2 cellular contexts compared by ENCODE assay signal in the genomic region with DNA sequence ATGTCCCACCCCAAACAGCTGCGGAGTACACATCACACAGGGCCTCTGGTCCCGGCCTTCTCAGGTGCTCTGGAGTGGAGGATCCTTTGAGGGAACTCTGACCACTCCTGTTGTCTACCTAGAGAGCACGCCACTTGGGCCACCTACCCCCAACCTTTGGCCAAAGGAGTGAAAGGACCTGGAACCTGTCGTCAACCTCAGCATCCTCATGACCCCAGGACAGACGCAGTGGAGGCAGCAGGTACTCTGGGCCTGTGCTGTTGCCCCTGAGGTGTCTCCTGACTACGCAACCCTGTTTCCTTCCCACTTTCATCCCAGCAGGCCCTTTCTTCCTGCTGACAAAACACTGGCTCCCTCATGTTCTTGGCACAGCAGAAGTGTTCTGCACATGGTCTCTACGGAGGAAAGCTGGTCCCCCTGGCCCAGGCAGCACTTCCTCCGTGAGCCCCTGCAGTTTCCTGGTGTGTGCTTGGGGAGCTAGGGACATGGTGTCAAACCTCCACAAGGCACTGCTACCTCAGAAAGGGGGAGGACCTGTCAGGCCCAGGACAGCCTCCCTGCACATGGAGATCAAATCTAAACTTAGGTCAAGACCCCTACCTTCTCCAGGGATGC.
TF ChIP-seq lines count a peak whose summit lies in the region.

No MANE protein-coding gene starts in this region.

TF ChIP-seq in HEK293, 187 proteins besides CTCF, POLR2A, EP300 and RAD21:
- TF ChIP-seq ZNF600 (tag by site-specific recombination; IDR thresholded peaks at IDR 0.05) = peak; percentile 64; the same call in 1 of the 2 replicates
- no peak for TF ChIP-seq ZNF16 (tag by site-specific recombination; IDR thresholded peaks at IDR 0.05; ENCODE audit: low read depth)
- no peak for TF ChIP-seq ZNF501 (tag by site-specific recombination; IDR thresholded peaks at IDR 0.05)
- peak; percentile 92 for TF ChIP-seq ZIC2 (tag by site-specific recombination; IDR thresholded peaks at IDR 0.05)

TF ChIP-seq in GM12878, 131 proteins besides CTCF, POLR2A, EP300 and RAD21:
- TF ChIP-seq MTA3 (IDR thresholded peaks at IDR 0.05; ENCODE audit: borderline replicate concordance, low read length) (peak; percentile 13; the same call in 1 of the 2 replicates), CEBPB (IDR thresholded peaks at IDR 0.05; ENCODE audit: borderline replicate concordance in 1 of 2, low read depth in 2 of 2, low read length in 2 of 2) (no peak), STAT3 (IDR thresholded peaks at IDR 0.05; ENCODE audit: low read depth, low read length) (no peak), POLR2AphosphoS5 (IDR thresholded peaks at IDR 0.05; ENCODE audit: low read length) (peak; percentile 3; the same call in 1 of the 2 replicates)
- TF ChIP-seq, protein P1, sequence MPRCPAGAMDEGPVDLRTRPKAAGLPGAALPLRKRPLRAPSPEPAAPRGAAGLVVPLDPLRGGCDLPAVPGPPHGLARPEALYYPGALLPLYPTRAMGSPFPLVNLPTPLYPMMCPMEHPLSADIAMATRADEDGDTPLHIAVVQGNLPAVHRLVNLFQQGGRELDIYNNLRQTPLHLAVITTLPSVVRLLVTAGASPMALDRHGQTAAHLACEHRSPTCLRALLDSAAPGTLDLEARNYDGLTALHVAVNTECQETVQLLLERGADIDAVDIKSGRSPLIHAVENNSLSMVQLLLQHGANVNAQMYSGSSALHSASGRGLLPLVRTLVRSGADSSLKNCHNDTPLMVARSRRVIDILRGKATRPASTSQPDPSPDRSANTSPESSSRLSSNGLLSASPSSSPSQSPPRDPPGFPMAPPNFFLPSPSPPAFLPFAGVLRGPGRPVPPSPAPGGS (IDR thresholded peaks at IDR 0.05; ENCODE audit: borderline replicate concordance, insufficient read depth, low read depth, low read length, poor library complexity, severe bottlenecking) = peak; percentile 9
